Comparison of ENCODE assay signal across 9 cellular contexts in the genomic region with DNA sequence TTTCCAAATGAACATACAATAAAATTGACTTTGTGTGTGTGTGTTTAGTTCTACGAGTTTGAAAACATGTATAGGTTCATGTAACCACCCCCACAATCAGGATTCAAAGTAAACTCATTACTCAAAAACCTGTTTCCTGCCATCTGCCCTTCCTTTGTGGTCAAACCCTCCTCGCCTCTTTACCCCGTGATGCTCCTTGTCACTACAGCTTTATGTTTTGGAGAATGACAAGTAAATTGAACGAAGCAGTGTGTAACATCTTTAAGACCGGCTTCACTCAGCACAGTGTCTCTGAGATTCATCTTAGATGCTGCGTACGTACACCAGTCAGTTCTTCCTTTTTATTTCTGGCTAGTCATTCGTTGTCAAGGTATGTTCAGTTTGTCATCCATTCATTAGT.
DNase-seq lines count a peak whose midpoint lies in the region; ATAC-seq lines count a peak whose summit lies in the region.
"Had no signal": no experiment of that assay in that cellular context is flagged by ENCODE, and none has a peak within 500 bp of the region (broad histone marks: within the 10 kb centered on the region; RNA-seq: fewer than 3 reads in every experiment).

No MANE protein-coding gene starts in this region.

- H3K4me1 Mint-ChIP-seq in activated naive CD4-positive, alpha-beta T cell treated with anti-CD3 and anti-CD28 coated beads, Interleukin-2, amount 50 U/mL, for 24 hours, result peaks cover 22% of the 10 kb centered on the region

- no peaks in the 10 kb centered on the region for H3K27me3 Mint-ChIP-seq in activated naive CD4-positive, alpha-beta T cell treated with anti-CD3 and anti-CD28 coated beads, Interleukin-2, amount 50 U/mL, for 24 hours

- ATAC-seq in GM21723 (IDR thresholded peaks at IDR 0.05; ENCODE audit: unreplicated experiment) (peak; percentile 47), GM21529 (IDR thresholded peaks at IDR 0.05; ENCODE audit: unreplicated experiment) (no peak)

- peak; percentile 6 for DNase-seq in T follicular helper cell (ENCODE audit: low read depth)
- peak; percentile 23 for DNase-seq in stimulated activated CD4-positive, alpha-beta T cell treated with anti-CD3 and anti-CD28 coated beads, Interleukin-4, amount 100 ng/mL, for 24 hours
- no peak for DNase-seq in NCI-H524 treated with DMSO at 0.1 percent for 48 hours (lab: John Stamatoyannopoulos, UW)
- DNase-seq in NCI-H2196 treated with DMSO at 0.1 percent for 48 hours (lab: John Stamatoyannopoulos, UW; ENCODE audit: unreplicated experiment), result no peak
- DNase-seq: left ventricle myocardium inferior, NCI-H1048 had no signal

- peaks cover 8% of the 10 kb centered on the region for H3K9me3 Mint-ChIP-seq in activated naive CD4-positive, alpha-beta T cell treated with anti-CD3 and anti-CD28 coated beads, Interleukin-2, amount 50 U/mL, for 24 hours

- peak overlapping the region; percentile 88 for H3K27ac Mint-ChIP-seq in activated naive CD4-positive, alpha-beta T cell treated with anti-CD3 and anti-CD28 coated beads, Interleukin-2, amount 50 U/mL, for 24 hours

- no peaks in the 10 kb centered on the region for H3K36me3 Mint-ChIP-seq in activated naive CD4-positive, alpha-beta T cell treated with anti-CD3 and anti-CD28 coated beads, Interleukin-2, amount 50 U/mL, for 24 hours

- H3K4me3 Mint-ChIP-seq in activated naive CD4-positive, alpha-beta T cell treated with anti-CD3 and anti-CD28 coated beads, Interleukin-2, amount 50 U/mL, for 24 hours, result peak overlapping the region; percentile 79

Comparison
In these comparisons a context has a peak if more than half of its experiments do, and no peak if none do; other contexts are left out.
1. DNase-seq: peak in T follicular helper cell (single experiment) and stimulated activated CD4-positive, alpha-beta T cell treated with anti-CD3 and anti-CD28 coated beads, Interleukin-4, amount 100 ng/mL, for 24 hours (single experiment); none in NCI-H524 treated with DMSO at 0.1 percent for 48 hours (single experiment) and NCI-H2196 treated with DMSO at 0.1 percent for 48 hours (single experiment).